Comparison of ENCODE assay signal across 20 cellular contexts in the genomic region with DNA sequence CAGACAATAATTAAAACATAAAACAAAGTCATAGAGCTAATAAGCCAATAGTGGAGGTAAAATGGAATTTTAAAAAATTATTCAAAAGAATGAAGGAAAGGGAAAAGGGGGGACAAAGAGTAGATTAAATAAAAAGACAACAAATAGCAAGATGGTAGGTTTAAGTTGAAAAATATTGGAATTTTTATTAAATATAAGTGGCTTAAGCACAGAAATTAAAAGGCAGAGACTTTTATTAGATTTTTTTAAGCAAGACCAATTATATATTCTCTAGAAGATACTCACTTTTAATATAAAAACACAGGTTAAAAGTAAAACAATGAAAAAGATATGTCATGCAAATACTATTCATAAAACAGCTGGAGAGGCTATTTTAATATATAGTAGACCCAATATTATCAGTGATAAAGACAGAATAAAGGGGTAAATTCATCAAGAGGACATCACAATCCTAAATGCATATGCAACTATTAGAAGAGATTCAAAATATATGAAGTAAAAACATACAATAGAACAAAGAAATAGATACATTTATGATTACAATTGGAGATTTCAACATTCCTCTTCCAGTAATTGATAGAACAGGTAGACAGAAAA.
A peak's percentile ranks its signal among the peaks of the same experiment; 100 is the strongest.
DNase-seq lines count a peak whose midpoint lies in the region; ATAC-seq, FAIRE-seq and TF ChIP-seq lines count a peak whose summit lies in the region.
"Had no signal": no experiment of that assay in that cellular context is flagged by ENCODE, and none has a peak within 500 bp of the region (broad histone marks: within the 10 kb centered on the region; RNA-seq: fewer than 3 reads in every experiment).

No MANE protein-coding gene starts in this region.

- H3K27ac ChIP-seq in K562 (ENCODE audit: extremely low read depth, low read depth, low read length) (no peak overlapping the region), OCI-LY7 (ENCODE audit: low read depth, low read length, poor library complexity, severe bottlenecking) (no peak overlapping the region)
- H3K27ac ChIP-seq: 22Rv1; BLaER1 treated with 17β-estradiol and CSF1 and Interleukin-3, amounts not matched to agents 10 nM and 100 nM; C4-2B had no signal

- H2AFZ ChIP-seq in K562 (ENCODE audit: low read depth, low read length) (no peak overlapping the region), OCI-LY7 (ENCODE audit: low read length) (no peak overlapping the region)

- intact Hi-C loops in K562 (cut with micrococcal nuclease) (no loop called here), OCI-LY7 (cut with micrococcal nuclease; ENCODE audit: unreplicated experiment) (no loop called here)

- no peaks in the 10 kb centered on the region for H3K4me1 ChIP-seq in K562 (replicated peaks in 1 of 2; ENCODE audit: control insufficient read depth in 2 of 2, insufficient read depth in 2 of 2, low read length in 2 of 2)
- H3K4me1 ChIP-seq in OCI-LY7 (ENCODE audit: insufficient read depth, low read length, poor library complexity, severe bottlenecking): no peaks in the 10 kb centered on the region
- H3K4me1 ChIP-seq: BE2C, Caco-2 had no signal

- H3K9me3 ChIP-seq in K562 (replicated peaks; ENCODE audit: control insufficient read depth, insufficient read depth, low read depth, low read length): no peaks in the 10 kb centered on the region
- 0 out of 2 replicates have a peak, but pooled peaks cover 3% of the 10 kb centered on the region for H3K9me3 ChIP-seq in OCI-LY7 (ENCODE audit: low read length)
- H3K9me3 ChIP-seq: BE2C had no signal

- TF ChIP-seq CTCF in K562 (IDR thresholded peaks at IDR 0.05 in 2 of 3, conservative IDR thresholded peaks at IDR 0.05 in 1 of 3; ENCODE audit: insufficient read depth in 2 of 3, low read depth in 1 of 3, low read length in 3 of 3): no peak
- no peak for TF ChIP-seq CTCF in GM20000 (IDR thresholded peaks at IDR 0.05; ENCODE audit: extremely low read depth, missing control alignments)
- no peak for TF ChIP-seq CTCF in OCI-LY7 (conservative IDR thresholded peaks at IDR 0.05; ENCODE audit: low read length)

- no peak overlapping the region for H3K4me3 ChIP-seq in K562
- no peak overlapping the region for H3K4me3 ChIP-seq in OCI-LY7 (ENCODE audit: low read depth, low read length, poor library complexity, severe bottlenecking)
- H3K4me3 ChIP-seq: BLaER1 treated with 17β-estradiol and CSF1 and Interleukin-3, amounts not matched to agents 10 nM and 100 nM; GM12878 had no signal

- peak; percentile 27 for FAIRE-seq in A204.1 (lab: Jason Lieb, UNC)
- peak; percentile 17 for FAIRE-seq in G401.6 (lab: Jason Lieb, UNC)
- no peak for FAIRE-seq in K562 (lab: Jason Lieb, UNC)
- FAIRE-seq: D721Med, GM12878, GM12892, GM18507 had no signal

- H3K27me3 ChIP-seq in K562 (ENCODE audit: control insufficient read depth in 2 of 2, insufficient read depth in 2 of 2, low read length in 2 of 2): no peaks in the 10 kb centered on the region
- H3K27me3 ChIP-seq: BE2C; BLaER1 treated with 17β-estradiol and CSF1 and Interleukin-3, amounts not matched to agents 10 nM and 100 nM had no signal

- no peak for TF ChIP-seq EP300 in K562 (IDR thresholded peaks at IDR 0.05; ENCODE audit: low read length)

- no peak for TF ChIP-seq POLR2A in K562 (conservative IDR thresholded peaks at IDR 0.05)

- H4K20me1 ChIP-seq in K562 (replicated peaks; ENCODE audit: control insufficient read depth, insufficient read depth, low read length): no peaks in the 10 kb centered on the region
- H4K20me1 ChIP-seq in OCI-LY7 (ENCODE audit: insufficient read depth, low read length): no peaks in the 10 kb centered on the region
- H4K20me1 ChIP-seq: BLaER1 treated with 17β-estradiol and CSF1 and Interleukin-3, amounts not matched to agents 10 nM and 100 nM had no signal

- H3K9me2 ChIP-seq in OCI-LY7 (ENCODE audit: insufficient read depth, low read length): no peaks in the 10 kb centered on the region

- H3K9me1 ChIP-seq in K562 (ENCODE audit: control insufficient read depth, insufficient read depth, low read length): no peaks in the 10 kb centered on the region

- H3K9ac ChIP-seq in K562 (ENCODE audit: insufficient read depth in 1 of 2, low read depth in 2 of 2, low read length in 2 of 2): no peak overlapping the region
- H3K9ac ChIP-seq: BLaER1 treated with 17β-estradiol and CSF1 and Interleukin-3, amounts not matched to agents 10 nM and 100 nM had no signal

- POLR2A ChIA-PET in K562 (lab: Yijun Ruan, JAX) (no interaction called here), OCI-LY7 (lab: Charles Lee) (no interaction called here)

- BruUV-seq in K562 (replicated peaks; lab: Mats Ljungman, UMichigan) (no TSS peak), OCI-LY7 (replicated peaks; lab: Mats Ljungman, UMichigan) (no TSS peak)

- in situ Hi-C loops in K562 (cut with MboI): no loop called here

- no peak for ATAC-seq in K562
- ATAC-seq: CD8-positive, alpha-beta T cell; GM12878 had no signal

- DNase-seq in K562 (ENCODE audit: extremely low read depth in 1 of 4, low spot score in 3 of 4) (no peak), GM20000 (ENCODE audit: low spot score) (no peak), OCI-LY7 (ENCODE audit: low spot score) (no peak)
- DNase-seq: ACHN; BE2C; Caco-2; Calu3; CD4-positive, alpha-beta T cell; CD8-positive, alpha-beta T cell; DMS79 treated with DMSO at 0.1 percent for 48 hours; GDM1 had no signal

- H3K4me2 ChIP-seq in K562 (ENCODE audit: insufficient read depth, low read length): no peak overlapping the region
- H3K4me2 ChIP-seq in OCI-LY7 (ENCODE audit: low read length): no peak overlapping the region

- no peaks in the 10 kb centered on the region for H3K79me2 ChIP-seq in K562 (ENCODE audit: control insufficient read depth, insufficient read depth, low read length)
- no peaks in the 10 kb centered on the region for H3K79me2 ChIP-seq in OCI-LY7 (ENCODE audit: insufficient read depth, low read depth, low read length)

- CTCF ChIA-PET in K562 (lab: Yijun Ruan, JAX; ENCODE audit: low intra/inter-chr PET ratio): no interaction called here
- CTCF ChIA-PET in OCI-LY7 (lab: Charles Lee; ENCODE audit: unreplicated experiment): no interaction called here

- H3K36me3 ChIP-seq in K562 (ENCODE audit: control insufficient read depth, insufficient read depth, low read length) (no peaks in the 10 kb centered on the region), OCI-LY7 (ENCODE audit: insufficient read depth, low read length) (no peaks in the 10 kb centered on the region)
- H3K36me3 ChIP-seq: BE2C had no signal

- TF ChIP-seq RAD21 in K562 (CRISPR knock-in tag; conservative IDR thresholded peaks at IDR 0.05 in 1 of 2, IDR thresholded peaks at IDR 0.05 in 1 of 2): no peak

TF ChIP-seq in K562, 482 proteins besides CTCF, POLR2A, EP300 and RAD21 (continues in another document):
- TF ChIP-seq KDM2B (CRISPR knock-in tag; IDR thresholded peaks at IDR 0.05) (no peak), TCF7 (IDR thresholded peaks at IDR 0.05; ENCODE audit: borderline replicate concordance) (no peak), SP2 (IDR thresholded peaks at IDR 0.05; ENCODE audit: extremely low read depth, low read depth, low read length, poor library complexity, severe bottlenecking) (no peak), GTF2B (IDR thresholded peaks at IDR 0.05; ENCODE audit: extremely low read depth, insufficient read length) (no peak), CBX8 (IDR thresholded peaks at IDR 0.05; ENCODE audit: borderline replicate concordance, extremely low read depth, low read depth, low read length, poor library complexity, severe bottlenecking) (no peak), ZNF174 (CRISPR knock-in tag; IDR thresholded peaks at IDR 0.05) (no peak), NFIC (IDR thresholded peaks at IDR 0.05) (no peak), ZNF354B (CRISPR knock-in tag; IDR thresholded peaks at IDR 0.05) (peak; percentile 51; the same call in 1 of the 2 replicates), ZNF140 (CRISPR knock-in tag; IDR thresholded peaks at IDR 0.05) (no peak)
- TF ChIP-seq, protein P1, sequence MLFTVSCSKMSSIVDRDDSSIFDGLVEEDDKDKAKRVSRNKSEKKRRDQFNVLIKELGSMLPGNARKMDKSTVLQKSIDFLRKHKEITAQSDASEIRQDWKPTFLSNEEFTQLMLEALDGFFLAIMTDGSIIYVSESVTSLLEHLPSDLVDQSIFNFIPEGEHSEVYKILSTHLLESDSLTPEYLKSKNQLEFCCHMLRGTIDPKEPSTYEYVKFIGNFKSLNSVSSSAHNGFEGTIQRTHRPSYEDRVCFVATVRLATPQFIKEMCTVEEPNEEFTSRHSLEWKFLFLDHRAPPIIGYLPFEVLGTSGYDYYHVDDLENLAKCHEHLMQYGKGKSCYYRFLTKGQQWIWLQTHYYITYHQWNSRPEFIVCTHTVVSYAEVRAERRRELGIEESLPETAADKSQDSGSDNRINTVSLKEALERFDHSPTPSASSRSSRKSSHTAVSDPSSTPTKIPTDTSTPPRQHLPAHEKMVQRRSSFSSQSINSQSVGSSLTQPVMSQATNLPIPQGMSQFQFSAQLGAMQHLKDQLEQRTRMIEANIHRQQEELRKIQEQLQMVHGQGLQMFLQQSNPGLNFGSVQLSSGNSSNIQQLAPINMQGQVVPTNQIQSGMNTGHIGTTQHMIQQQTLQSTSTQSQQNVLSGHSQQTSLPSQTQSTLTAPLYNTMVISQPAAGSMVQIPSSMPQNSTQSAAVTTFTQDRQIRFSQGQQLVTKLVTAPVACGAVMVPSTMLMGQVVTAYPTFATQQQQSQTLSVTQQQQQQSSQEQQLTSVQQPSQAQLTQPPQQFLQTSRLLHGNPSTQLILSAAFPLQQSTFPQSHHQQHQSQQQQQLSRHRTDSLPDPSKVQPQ (CRISPR knock-in tag; IDR thresholded peaks at IDR 0.05; ENCODE audit: borderline replicate concordance): no peak
- TF ChIP-seq, protein P2, sequence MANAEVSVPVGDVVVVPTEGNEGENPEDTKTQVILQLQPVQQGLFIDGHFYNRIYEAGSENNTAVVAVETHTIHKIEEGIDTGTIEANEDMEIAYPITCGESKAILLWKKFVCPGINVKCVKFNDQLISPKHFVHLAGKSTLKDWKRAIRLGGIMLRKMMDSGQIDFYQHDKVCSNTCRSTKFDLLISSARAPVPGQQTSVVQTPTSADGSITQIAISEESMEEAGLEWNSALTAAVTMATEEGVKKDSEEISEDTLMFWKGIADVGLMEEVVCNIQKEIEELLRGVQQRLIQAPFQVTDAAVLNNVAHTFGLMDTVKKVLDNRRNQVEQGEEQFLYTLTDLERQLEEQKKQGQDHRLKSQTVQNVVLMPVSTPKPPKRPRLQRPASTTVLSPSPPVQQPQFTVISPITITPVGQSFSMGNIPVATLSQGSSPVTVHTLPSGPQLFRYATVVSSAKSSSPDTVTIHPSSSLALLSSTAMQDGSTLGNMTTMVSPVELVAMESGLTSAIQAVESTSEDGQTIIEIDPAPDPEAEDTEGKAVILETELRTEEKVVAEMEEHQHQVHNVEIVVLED (CRISPR knock-in tag; IDR thresholded peaks at IDR 0.05): no peak
